Comparison of ENCODE assay signal across 25 cellular contexts in genomic region chr20:15220009-15220656, GRCh38.
DNase-seq lines count a peak whose midpoint lies in the region; ATAC-seq and TF ChIP-seq lines count a peak whose summit lies in the region.
"Had no signal": no experiment of that assay in that cellular context is flagged by ENCODE, and none has a peak within 500 bp of the region (broad histone marks: within the 10 kb centered on the region; RNA-seq: fewer than 3 reads in every experiment).

No MANE protein-coding gene starts in this region.

- H3K27ac ChIP-seq in neural progenitor cell (no peak overlapping the region), brain microvascular endothelial cell (no peak overlapping the region)
- H3K27ac ChIP-seq: esophagus squamous epithelium, KMS-11 had no signal

- H3K4me1 ChIP-seq in neural progenitor cell: peaks cover 13% of the 10 kb centered on the region

- H3K9me3 ChIP-seq in neural progenitor cell (ENCODE audit: low read depth): no peaks in the 10 kb centered on the region
- H3K9me3 ChIP-seq: esophagus squamous epithelium had no signal

- ATAC-seq in esophagus mucosa (peak; percentile 63), GM21390 (IDR thresholded peaks at IDR 0.05; ENCODE audit: unreplicated experiment) (no peak)
- ATAC-seq: HCT116; left cardiac atrium; natural killer cell treated with Interleukin-12 subunit alpha and Interleukin-12 subunit beta and Interleukin-15 and Interleukin-18, amount 100 ng/mL, for 72 hours had no signal

- no peak overlapping the region for H3K4me3 Mint-ChIP-seq in neural progenitor cell
- H3K4me3 Mint-ChIP-seq: CD4-positive, CD25-positive, alpha-beta regulatory T cell; mesothelial cell of epicardium; natural killer cell treated with Interleukin-12 subunit alpha and Interleukin-12 subunit beta and Interleukin-15 and Interleukin-18, amount 100 ng/mL, for 72 hours; WTC11 had no signal

- H3K9me3 Mint-ChIP-seq in neural progenitor cell: peaks cover 13% of the 10 kb centered on the region

- H4K20me1 ChIP-seq in neural progenitor cell (ENCODE audit: low read depth): no peaks in the 10 kb centered on the region

- no peaks in the 10 kb centered on the region for H3F3A ChIP-seq in neural progenitor cell (ENCODE audit: low read depth)

- H3K27me3 Mint-ChIP-seq in neural progenitor cell (ENCODE audit: insufficient read depth, low read depth): no peaks in the 10 kb centered on the region
- H3K27me3 Mint-ChIP-seq: CD4-positive, CD25-positive, alpha-beta regulatory T cell; natural killer cell treated with Interleukin-12 subunit alpha and Interleukin-12 subunit beta and Interleukin-15 and Interleukin-18, amount 100 ng/mL, for 72 hours had no signal

- H3K27ac Mint-ChIP-seq in neural progenitor cell: peak overlapping the region; percentile 76
- H3K27ac Mint-ChIP-seq: CD4-positive, CD25-positive, alpha-beta regulatory T cell; mesothelial cell of epicardium; natural killer cell treated with Interleukin-12 subunit alpha and Interleukin-12 subunit beta and Interleukin-15 and Interleukin-18, amount 100 ng/mL, for 72 hours had no signal

- peak; percentile 26 for DNase-seq in EH (ENCODE audit: low read depth)
- DNase-seq in SK-MEL-5 (ENCODE audit: low read depth, low spot score): peak; percentile 51
- no peak for DNase-seq in neural progenitor cell (ENCODE audit: low spot score)
- DNase-seq in activated effector memory CD4-positive, alpha-beta T cell treated with Interleukin-2 at 50 U/mL for 16 hours: no peak
- DNase-seq in brain microvascular endothelial cell: no peak
- no peak for DNase-seq in GM10266 (ENCODE audit: extremely low spot score)
- DNase-seq: activated CD4-positive, alpha-beta T cell treated with anti-CD3 and anti-CD28 coated beads, Interleukin-2, amount 50 U/mL, for 48 hours; activated naive CD4-positive, alpha-beta T cell treated with Interleukin-2 at 50 U/mL for 16 hours; CD4-positive, CD25-positive, alpha-beta regulatory T cell; central memory CD4-positive, alpha-beta T cell; DMS 273 treated with DMSO at 0.1 percent for 48 hours; esophagus squamous epithelium; left cardiac atrium; MV-4-11; NCI-H2171 treated with DMSO at 0.1 percent for 48 hours; NCI-H69; substantia nigra; T-helper 9 cell had no signal

- no peaks in the 10 kb centered on the region for H3K36me3 Mint-ChIP-seq in neural progenitor cell
- H3K36me3 Mint-ChIP-seq: CD4-positive, CD25-positive, alpha-beta regulatory T cell; WTC11 had no signal

- H3K36me3 ChIP-seq in neural progenitor cell (no peaks in the 10 kb centered on the region), brain microvascular endothelial cell (replicated peaks) (no peaks in the 10 kb centered on the region)
- H3K36me3 ChIP-seq: esophagus squamous epithelium had no signal

- H3K27me3 ChIP-seq in neural progenitor cell: no peaks in the 10 kb centered on the region
- no peaks in the 10 kb centered on the region for H3K27me3 ChIP-seq in brain microvascular endothelial cell (replicated peaks)
- H3K27me3 ChIP-seq: esophagus squamous epithelium had no signal

- no peak overlapping the region for H3K4me3 ChIP-seq in neural progenitor cell
- H3K4me3 ChIP-seq in brain microvascular endothelial cell (ENCODE audit: low read depth, low read length): no peak overlapping the region
- H3K4me3 ChIP-seq: esophagus squamous epithelium had no signal

- in situ Hi-C loops in SK-MEL-5 (cut with HindIII; ENCODE audit: low pct_unique_long_range_greater_than_20kb, low sequenced_read_pairs) (no loop called here), brain microvascular endothelial cell (cut with HindIII; ENCODE audit: low pct_ligation_motif_present, low sequenced_read_pairs) (no loop called here)

- no peak overlapping the region for H2AFZ ChIP-seq in neural progenitor cell (replicated peaks)

- no peak overlapping the region for H3K9ac ChIP-seq in neural progenitor cell
- H3K9ac ChIP-seq: KMS-11 had no signal

- H3K4me2 ChIP-seq in neural progenitor cell: no peak overlapping the region
- H3K4me2 ChIP-seq: KMS-11 had no signal

- no peak for TF ChIP-seq CTCF in neural progenitor cell (IDR thresholded peaks at IDR 0.05)
- no peak for TF ChIP-seq CTCF in brain microvascular endothelial cell (IDR thresholded peaks at IDR 0.05; ENCODE audit: low read depth, low read length, missing control alignments)
- TF ChIP-seq CTCF in GM10266 (IDR thresholded peaks at IDR 0.05; ENCODE audit: control insufficient read depth, insufficient read depth, low read depth, missing control alignments): no peak

- H3K79me2 ChIP-seq in neural progenitor cell (ENCODE audit: low read depth): no peaks in the 10 kb centered on the region

- peaks cover 43% of the 10 kb centered on the region for H3K4me1 Mint-ChIP-seq in neural progenitor cell
- H3K4me1 Mint-ChIP-seq: CD4-positive, CD25-positive, alpha-beta regulatory T cell had no signal

Comparison
In these comparisons a context has a peak if more than half of its experiments do, and no peak if none do; other contexts are left out.
1. DNase-seq: peak in EH (single experiment) and SK-MEL-5 (single experiment); none in neural progenitor cell (single experiment), activated effector memory CD4-positive, alpha-beta T cell treated with Interleukin-2 at 50 U/mL for 16 hours (single experiment), brain microvascular endothelial cell (single experiment) and GM10266 (single experiment).